ENCODE assay signal across 25 cellular contexts in the genomic region with DNA sequence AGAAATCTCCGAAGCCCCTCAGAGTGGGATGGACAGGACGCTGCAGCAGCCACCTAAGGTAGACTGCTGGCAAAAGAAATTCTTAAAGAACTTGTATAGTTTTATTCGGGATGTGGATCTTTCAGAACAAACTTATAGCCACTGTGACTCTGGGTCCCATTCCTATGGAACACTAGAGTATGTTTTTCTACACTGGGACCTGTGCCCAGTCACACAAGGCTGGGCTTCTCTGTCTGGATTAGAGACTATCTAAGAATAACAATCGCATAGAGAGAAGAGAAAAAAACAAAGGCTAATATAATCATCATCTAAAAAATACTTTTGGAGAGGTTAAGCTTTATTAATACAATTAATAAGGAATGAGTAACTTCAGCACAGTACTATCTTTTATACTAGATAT. TPM values are rescaled to one million over a fixed set of nuclear protein-coding genes. Genes with fewer than 3 reads are reported as not detected.
A peak's percentile ranks its signal among the peaks of the same experiment; 100 is the strongest.
DNase-seq lines count a peak whose midpoint lies in the region; ATAC-seq and TF ChIP-seq lines count a peak whose summit lies in the region.
"Had no signal": no experiment of that assay in that cellular context is flagged by ENCODE, and none has a peak within 500 bp of the region (broad histone marks: within the 10 kb centered on the region; RNA-seq: fewer than 3 reads in every experiment).

No MANE protein-coding gene starts in this region.

- H3K4me1 ChIP-seq in ascending aorta (peaks cover 0 to 12% of the 10 kb centered on the region in 2 donors), tibial artery (peaks cover 0 to 10% (median 0%) of the 10 kb centered on the region in 4 donors)
- H3K4me1 ChIP-seq: A549, Caco-2, HAP-1, SJCRH30 had no signal

- H3K36me3 ChIP-seq in ascending aorta (peaks cover 0 to 39% of the 10 kb centered on the region in 2 donors), tibial artery (peaks cover 16 to 59% (median 22%) of the 10 kb centered on the region in 3 donors)

- no peak overlapping the region for H3K4me3 Mint-ChIP-seq in chondrocyte (ENCODE audit: unreplicated experiment)
- H3K4me3 Mint-ChIP-seq: CD8-positive, alpha-beta T cell; HFFc6 had no signal

- intact Hi-C loops in ascending aorta (cut with DNase I): no loop called here
- intact Hi-C loops in tibial artery (cut with DNase I; ENCODE audit: low total_unique reads): no loop called here

- H3K27me3 ChIP-seq in ascending aorta: no peaks in the 10 kb centered on the region
- H3K27me3 ChIP-seq in tibial artery: no peaks in the 10 kb centered on the region
- H3K27me3 ChIP-seq: SJCRH30 had no signal

- no peak for TF ChIP-seq CTCF in ascending aorta (IDR thresholded peaks at IDR 0.05)
- TF ChIP-seq CTCF in chondrocyte (IDR thresholded peaks at IDR 0.05): no peak
- TF ChIP-seq CTCF in tibial artery (IDR thresholded peaks at IDR 0.05): no peak

- H3K4me3 ChIP-seq in ascending aorta: peak overlapping the region in 1 of 2 donors; percentile 17
- H3K4me3 ChIP-seq in tibial artery: no peak overlapping the region
- H3K4me3 ChIP-seq: A549, GM12878, HAP-1, SJCRH30 had no signal

- DNase-seq in ascending aorta (ENCODE audit: low spot score in 2 of 2) (no peak), chondrocyte (ENCODE audit: low spot score) (no peak), midbrain (lab: John Stamatoyannopoulos, UW) (peak; percentile 33), tibial artery (no peak), NCI-H526 treated with DMSO at 0.1 percent for 48 hours (lab: John Stamatoyannopoulos, UW) (no peak)
- no peak for DNase-seq in stimulated activated naive CD8-positive, alpha-beta T cell treated with anti-CD3 and anti-CD28 coated beads, Interleukin-15, Interleukin-2, amounts not matched to agents 100 U/mL and 50 U/mL, for 24 hours
- DNase-seq: C1 segment of cervical spinal cord; Caco-2; CD8-positive, alpha-beta T cell; GOT3; HFFc6; KBM-7; MV-4-11; NCI-H1105; NCI-H1436 treated with DMSO at 0.1 percent for 48 hours; NCI-H187 treated with DMSO at 0.1 percent for 48 hours; NCI-H524 treated with DMSO at 0.1 percent for 48 hours; NCI-H82; NK-92 treated with Interleukin-12 subunit alpha and Interleukin-12 subunit beta, amount 100 ng/mL, for 24 hours; PC-3; SJCRH30 had no signal

- ATAC-seq in stimulated activated naive CD8-positive, alpha-beta T cell treated with anti-CD3 and anti-CD28 coated beads, Interleukin-15, Interleukin-2, amounts not matched to agents 100 U/mL and 50 U/mL, for 24 hours: no peak
- no peak for ATAC-seq in GM21723 (IDR thresholded peaks at IDR 0.05; ENCODE audit: unreplicated experiment)
- ATAC-seq: A549; CD8-positive, alpha-beta T cell; GM12878; PC-3 had no signal

- peak overlapping the region; percentile 73 for H3K27ac Mint-ChIP-seq in chondrocyte (ENCODE audit: unreplicated experiment)
- H3K27ac Mint-ChIP-seq: CD8-positive, alpha-beta T cell; HFFc6 had no signal

- no peaks in the 10 kb centered on the region for H3K27me3 Mint-ChIP-seq in chondrocyte (ENCODE audit: low read depth)

- H3K9me3 ChIP-seq in ascending aorta (no peaks in the 10 kb centered on the region), tibial artery (no peaks in the 10 kb centered on the region)
- H3K9me3 ChIP-seq: A549, Caco-2, HAP-1, SJCRH30 had no signal

- H3K27ac ChIP-seq in ascending aorta (peak overlapping the region; percentile 27 to 33), tibial artery (peak overlapping the region; percentile 42 to 51)
- H3K27ac ChIP-seq: A549, SJCRH30 had no signal

- H3K36me3 Mint-ChIP-seq in chondrocyte (ENCODE audit: low read depth): peaks cover 14% of the 10 kb centered on the region

- H3K4me1 Mint-ChIP-seq in chondrocyte (ENCODE audit: low read depth): peaks cover 26% of the 10 kb centered on the region

- H3K9me3 Mint-ChIP-seq in chondrocyte (ENCODE audit: low read depth): no peaks in the 10 kb centered on the region
- H3K9me3 Mint-ChIP-seq: CD8-positive, alpha-beta T cell; HFFc6 had no signal

RNA-seq across cellular contexts. Expression of gene RMND1, which starts 28.9 kb away (rescaled TPM):
- total RNA-seq in ascending aorta (3.8 TPM), chondrocyte (19.3 to 42.8 TPM (median 42.5 TPM) in 3 replicates)

RNA-seq across cellular contexts. Expression of gene ZBTB2, which starts 31.6 kb away (rescaled TPM):
- total RNA-seq in ascending aorta: 9.9 TPM
- 9.4 to 11.8 TPM (median 10.1 TPM) in 3 replicates for total RNA-seq in chondrocyte
